In the genomic region with DNA sequence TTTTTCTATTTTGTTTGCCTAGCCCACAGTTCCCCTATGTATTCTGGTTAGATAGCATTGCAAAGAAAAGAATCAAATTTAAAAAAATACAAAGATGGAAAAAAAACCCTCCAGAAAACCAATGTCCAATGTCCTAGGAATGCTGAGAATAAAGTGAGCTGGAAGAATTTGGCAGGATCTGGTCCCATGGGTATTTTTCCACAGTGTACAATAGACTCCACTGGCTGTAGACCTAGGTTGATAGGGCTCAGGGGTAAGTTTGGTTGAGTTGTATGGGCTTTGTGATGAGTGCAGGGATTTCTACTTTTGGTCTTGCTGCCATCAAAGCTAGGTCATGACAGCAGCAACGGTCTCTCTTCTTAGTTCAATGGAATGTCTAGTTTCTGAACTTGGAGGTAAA, we compare ENCODE assay signal across 1 cellular context.
TF ChIP-seq lines count a peak whose summit lies in the region.

No MANE protein-coding gene starts in this region.

TF ChIP-seq in H1, 55 proteins besides CTCF, POLR2A, EP300 and RAD21:
- TF ChIP-seq RNF2 (IDR thresholded peaks at IDR 0.05; ENCODE audit: borderline replicate concordance, low read depth, low read length, missing control alignments, poor library complexity, severe bottlenecking) (no peak), CREB1 (IDR thresholded peaks at IDR 0.05) (no peak), JUND (IDR thresholded peaks at IDR 0.05; ENCODE audit: low read length) (no peak), CHD1 (IDR thresholded peaks at IDR 0.05; ENCODE audit: low read depth, low read length) (no peak), KDM5A (IDR thresholded peaks at IDR 0.05; ENCODE audit: low read length) (no peak), KDM4A (IDR thresholded peaks at IDR 0.05; ENCODE audit: low read depth, low read length, severe bottlenecking) (no peak), FOSL1 (IDR thresholded peaks at IDR 0.05; ENCODE audit: insufficient read depth, low read depth, low read length) (no peak), RXRA (IDR thresholded peaks at IDR 0.05; ENCODE audit: insufficient read depth, low read depth, low read length) (no peak), EZH2 (IDR thresholded peaks at IDR 0.05; ENCODE audit: low read depth, low read length, severe bottlenecking) (no peak)
- TF ChIP-seq, protein P1, sequence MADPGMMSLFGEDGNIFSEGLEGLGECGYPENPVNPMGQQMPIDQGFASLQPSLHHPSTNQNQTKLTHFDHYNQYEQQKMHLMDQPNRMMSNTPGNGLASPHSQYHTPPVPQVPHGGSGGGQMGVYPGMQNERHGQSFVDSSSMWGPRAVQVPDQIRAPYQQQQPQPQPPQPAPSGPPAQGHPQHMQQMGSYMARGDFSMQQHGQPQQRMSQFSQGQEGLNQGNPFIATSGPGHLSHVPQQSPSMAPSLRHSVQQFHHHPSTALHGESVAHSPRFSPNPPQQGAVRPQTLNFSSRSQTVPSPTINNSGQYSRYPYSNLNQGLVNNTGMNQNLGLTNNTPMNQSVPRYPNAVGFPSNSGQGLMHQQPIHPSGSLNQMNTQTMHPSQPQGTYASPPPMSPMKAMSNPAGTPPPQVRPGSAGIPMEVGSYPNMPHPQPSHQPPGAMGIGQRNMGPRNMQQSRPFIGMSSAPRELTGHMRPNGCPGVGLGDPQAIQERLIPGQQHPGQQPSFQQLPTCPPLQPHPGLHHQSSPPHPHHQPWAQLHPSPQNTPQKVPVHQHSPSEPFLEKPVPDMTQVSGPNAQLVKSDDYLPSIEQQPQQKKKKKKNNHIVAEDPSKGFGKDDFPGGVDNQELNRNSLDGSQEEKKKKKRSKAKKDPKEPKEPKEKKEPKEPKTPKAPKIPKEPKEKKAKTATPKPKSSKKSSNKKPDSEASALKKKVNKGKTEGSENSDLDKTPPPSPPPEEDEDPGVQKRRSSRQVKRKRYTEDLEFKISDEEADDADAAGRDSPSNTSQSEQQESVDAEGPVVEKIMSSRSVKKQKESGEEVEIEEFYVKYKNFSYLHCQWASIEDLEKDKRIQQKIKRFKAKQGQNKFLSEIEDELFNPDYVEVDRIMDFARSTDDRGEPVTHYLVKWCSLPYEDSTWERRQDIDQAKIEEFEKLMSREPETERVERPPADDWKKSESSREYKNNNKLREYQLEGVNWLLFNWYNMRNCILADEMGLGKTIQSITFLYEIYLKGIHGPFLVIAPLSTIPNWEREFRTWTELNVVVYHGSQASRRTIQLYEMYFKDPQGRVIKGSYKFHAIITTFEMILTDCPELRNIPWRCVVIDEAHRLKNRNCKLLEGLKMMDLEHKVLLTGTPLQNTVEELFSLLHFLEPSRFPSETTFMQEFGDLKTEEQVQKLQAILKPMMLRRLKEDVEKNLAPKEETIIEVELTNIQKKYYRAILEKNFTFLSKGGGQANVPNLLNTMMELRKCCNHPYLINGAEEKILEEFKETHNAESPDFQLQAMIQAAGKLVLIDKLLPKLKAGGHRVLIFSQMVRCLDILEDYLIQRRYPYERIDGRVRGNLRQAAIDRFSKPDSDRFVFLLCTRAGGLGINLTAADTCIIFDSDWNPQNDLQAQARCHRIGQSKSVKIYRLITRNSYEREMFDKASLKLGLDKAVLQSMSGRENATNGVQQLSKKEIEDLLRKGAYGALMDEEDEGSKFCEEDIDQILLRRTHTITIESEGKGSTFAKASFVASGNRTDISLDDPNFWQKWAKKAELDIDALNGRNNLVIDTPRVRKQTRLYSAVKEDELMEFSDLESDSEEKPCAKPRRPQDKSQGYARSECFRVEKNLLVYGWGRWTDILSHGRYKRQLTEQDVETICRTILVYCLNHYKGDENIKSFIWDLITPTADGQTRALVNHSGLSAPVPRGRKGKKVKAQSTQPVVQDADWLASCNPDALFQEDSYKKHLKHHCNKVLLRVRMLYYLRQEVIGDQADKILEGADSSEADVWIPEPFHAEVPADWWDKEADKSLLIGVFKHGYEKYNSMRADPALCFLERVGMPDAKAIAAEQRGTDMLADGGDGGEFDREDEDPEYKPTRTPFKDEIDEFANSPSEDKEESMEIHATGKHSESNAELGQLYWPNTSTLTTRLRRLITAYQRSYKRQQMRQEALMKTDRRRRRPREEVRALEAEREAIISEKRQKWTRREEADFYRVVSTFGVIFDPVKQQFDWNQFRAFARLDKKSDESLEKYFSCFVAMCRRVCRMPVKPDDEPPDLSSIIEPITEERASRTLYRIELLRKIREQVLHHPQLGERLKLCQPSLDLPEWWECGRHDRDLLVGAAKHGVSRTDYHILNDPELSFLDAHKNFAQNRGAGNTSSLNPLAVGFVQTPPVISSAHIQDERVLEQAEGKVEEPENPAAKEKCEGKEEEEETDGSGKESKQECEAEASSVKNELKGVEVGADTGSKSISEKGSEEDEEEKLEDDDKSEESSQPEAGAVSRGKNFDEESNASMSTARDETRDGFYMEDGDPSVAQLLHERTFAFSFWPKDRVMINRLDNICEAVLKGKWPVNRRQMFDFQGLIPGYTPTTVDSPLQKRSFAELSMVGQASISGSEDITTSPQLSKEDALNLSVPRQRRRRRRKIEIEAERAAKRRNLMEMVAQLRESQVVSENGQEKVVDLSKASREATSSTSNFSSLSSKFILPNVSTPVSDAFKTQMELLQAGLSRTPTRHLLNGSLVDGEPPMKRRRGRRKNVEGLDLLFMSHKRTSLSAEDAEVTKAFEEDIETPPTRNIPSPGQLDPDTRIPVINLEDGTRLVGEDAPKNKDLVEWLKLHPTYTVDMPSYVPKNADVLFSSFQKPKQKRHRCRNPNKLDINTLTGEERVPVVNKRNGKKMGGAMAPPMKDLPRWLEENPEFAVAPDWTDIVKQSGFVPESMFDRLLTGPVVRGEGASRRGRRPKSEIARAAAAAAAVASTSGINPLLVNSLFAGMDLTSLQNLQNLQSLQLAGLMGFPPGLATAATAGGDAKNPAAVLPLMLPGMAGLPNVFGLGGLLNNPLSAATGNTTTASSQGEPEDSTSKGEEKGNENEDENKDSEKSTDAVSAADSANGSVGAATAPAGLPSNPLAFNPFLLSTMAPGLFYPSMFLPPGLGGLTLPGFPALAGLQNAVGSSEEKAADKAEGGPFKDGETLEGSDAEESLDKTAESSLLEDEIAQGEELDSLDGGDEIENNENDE (IDR thresholded peaks at IDR 0.05; ENCODE audit: insufficient replicate concordance, low read length): no peak
- TF ChIP-seq, protein P2, sequence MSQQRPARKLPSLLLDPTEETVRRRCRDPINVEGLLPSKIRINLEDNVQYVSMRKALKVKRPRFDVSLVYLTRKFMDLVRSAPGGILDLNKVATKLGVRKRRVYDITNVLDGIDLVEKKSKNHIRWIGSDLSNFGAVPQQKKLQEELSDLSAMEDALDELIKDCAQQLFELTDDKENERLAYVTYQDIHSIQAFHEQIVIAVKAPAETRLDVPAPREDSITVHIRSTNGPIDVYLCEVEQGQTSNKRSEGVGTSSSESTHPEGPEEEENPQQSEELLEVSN (IDR thresholded peaks at IDR 0.05): no peak
- TF ChIP-seq, protein P3, sequence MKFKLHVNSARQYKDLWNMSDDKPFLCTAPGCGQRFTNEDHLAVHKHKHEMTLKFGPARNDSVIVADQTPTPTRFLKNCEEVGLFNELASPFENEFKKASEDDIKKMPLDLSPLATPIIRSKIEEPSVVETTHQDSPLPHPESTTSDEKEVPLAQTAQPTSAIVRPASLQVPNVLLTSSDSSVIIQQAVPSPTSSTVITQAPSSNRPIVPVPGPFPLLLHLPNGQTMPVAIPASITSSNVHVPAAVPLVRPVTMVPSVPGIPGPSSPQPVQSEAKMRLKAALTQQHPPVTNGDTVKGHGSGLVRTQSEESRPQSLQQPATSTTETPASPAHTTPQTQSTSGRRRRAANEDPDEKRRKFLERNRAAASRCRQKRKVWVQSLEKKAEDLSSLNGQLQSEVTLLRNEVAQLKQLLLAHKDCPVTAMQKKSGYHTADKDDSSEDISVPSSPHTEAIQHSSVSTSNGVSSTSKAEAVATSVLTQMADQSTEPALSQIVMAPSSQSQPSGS (IDR thresholded peaks at IDR 0.05; ENCODE audit: low read length): no peak
